In genomic region chr5:76388791-76389512, GRCh38 we compare ENCODE assay signal across 12 cellular contexts. TPM values are rescaled to one million over a fixed set of nuclear protein-coding genes. Genes with fewer than 3 reads are reported as not detected.
"Had no signal": no experiment of that assay in that cellular context is flagged by ENCODE, and none has a peak within 500 bp of the region (broad histone marks: within the 10 kb centered on the region; RNA-seq: fewer than 3 reads in every experiment).

No MANE protein-coding gene starts in this region.

- DNase-seq: activated CD4-positive, alpha-beta memory T cell treated with anti-CD3 and anti-CD28 coated beads for 36 hours; activated CD4-positive, alpha-beta T cell treated with anti-CD3 and anti-CD28 coated beads for 1 hour; activated gamma-delta T cell; activated naive CD8-positive, alpha-beta T cell treated with anti-CD3 and anti-CD28 coated beads for 36 hours; activated T-cell treated with anti-CD3 and anti-CD28 coated beads, Interleukin-2, amount 50 U/mL, for 48 hours; foreskin keratinocyte; left lung; nephron progenitor cell; ovary; retina had no signal

- H3K4me3 ChIP-seq: left lung, ovary, stomach, vagina had no signal

- H3K36me3 ChIP-seq: left lung, ovary, stomach, vagina had no signal

- ATAC-seq: foreskin keratinocyte, left lung had no signal

- H3K4me1 ChIP-seq: foreskin keratinocyte had no signal

- H3K9me3 ChIP-seq: left lung, ovary, stomach, vagina had no signal

- H3K27ac ChIP-seq: foreskin keratinocyte, left lung, ovary, stomach, vagina had no signal

- H3K27me3 ChIP-seq: foreskin keratinocyte, left lung, ovary, stomach, vagina had no signal

RNA-seq across cellular contexts. Expression of gene IQGAP2, which starts 14.1 kb away (rescaled TPM):
- polyA plus RNA-seq: foreskin keratinocyte had no signal
